Comparison of ENCODE assay signal across 14 cellular contexts in genomic region chr6:118725944-118726343, GRCh38.
DNase-seq lines count a peak whose midpoint lies in the region; ATAC-seq, FAIRE-seq and TF ChIP-seq lines count a peak whose summit lies in the region.
"Had no signal": no experiment of that assay in that cellular context is flagged by ENCODE, and none has a peak within 500 bp of the region (broad histone marks: within the 10 kb centered on the region; RNA-seq: fewer than 3 reads in every experiment).

No MANE protein-coding gene starts in this region.

- no peak for FAIRE-seq in GM12891 (lab: Jason Lieb, UNC)
- FAIRE-seq: GM18507, RCC 7860 had no signal

- no peaks in the 10 kb centered on the region for H3K36me3 Mint-ChIP-seq in T-helper 2 cell treated with Interferon-gamma antibody and Interleukin-4, amounts not matched to agents 5 μg/mL and 100 μg/mL, for 36 hours (ENCODE audit: low read depth)
- H3K36me3 Mint-ChIP-seq: type B pancreatic cell had no signal

- ATAC-seq in GM21360 (IDR thresholded peaks at IDR 0.05; ENCODE audit: unreplicated experiment) (no peak), SK-N-SH treated with all-trans-retinoic acid at 6 μM for 48 hours (no peak)

- no peak for TF ChIP-seq POLR2A in GM12891 (IDR thresholded peaks at IDR 0.05; ENCODE audit: low read depth, low read length)

- DNase-seq in A172 (ENCODE audit: low spot score) (peak; percentile 5), activated T-helper 1 cell treated with Interleukin-2 at 50 U/mL for 16 hours (ENCODE audit: low read depth) (peak; percentile 39), GM12891 (ENCODE audit: insufficient read length, low spot score) (no peak), MV-4-11 (lab: John Stamatoyannopoulos, UW) (no peak)
- peak; percentile 81 for DNase-seq in T-helper 2 cell treated with Interferon-gamma antibody and Interleukin-4, amounts not matched to agents 5 μg/mL and 100 μg/mL, for 36 hours (ENCODE audit: low spot score)
- peak; percentile 58 to 61 (median 59) for DNase-seq in stimulated activated CD4-positive, alpha-beta T cell treated with anti-CD3 and anti-CD28 coated beads, Interleukin-12 subunit alpha, Interleukin-12 subunit beta, amount 100 ng/mL, for 48 hours (ENCODE audit: low read depth in 2 of 3, low spot score in 1 of 3)
- DNase-seq: ACHN, IMR-90 had no signal

- peak overlapping the region; percentile 58 for H3K4me3 Mint-ChIP-seq in T-helper 2 cell treated with Interferon-gamma antibody and Interleukin-4, amounts not matched to agents 5 μg/mL and 100 μg/mL, for 36 hours
- H3K4me3 Mint-ChIP-seq: nephron, type B pancreatic cell had no signal

- H3K9me3 Mint-ChIP-seq in T-helper 2 cell treated with Interferon-gamma antibody and Interleukin-4, amounts not matched to agents 5 μg/mL and 100 μg/mL, for 36 hours = no peaks in the 10 kb centered on the region
- H3K9me3 Mint-ChIP-seq: nephron, type B pancreatic cell had no signal

- peaks cover 31% of the 10 kb centered on the region for H3K4me1 Mint-ChIP-seq in T-helper 2 cell treated with Interferon-gamma antibody and Interleukin-4, amounts not matched to agents 5 μg/mL and 100 μg/mL, for 36 hours (ENCODE audit: low read depth)

- peak overlapping the region; percentile 76 for H3K27ac Mint-ChIP-seq in T-helper 2 cell treated with Interferon-gamma antibody and Interleukin-4, amounts not matched to agents 5 μg/mL and 100 μg/mL, for 36 hours
- H3K27ac Mint-ChIP-seq: nephron, type B pancreatic cell had no signal

- no peaks in the 10 kb centered on the region for H3K27me3 Mint-ChIP-seq in T-helper 2 cell treated with Interferon-gamma antibody and Interleukin-4, amounts not matched to agents 5 μg/mL and 100 μg/mL, for 36 hours (ENCODE audit: low read depth)
- H3K27me3 Mint-ChIP-seq: type B pancreatic cell had no signal

TF ChIP-seq in GM12891, 5 proteins besides CTCF, POLR2A, EP300 and RAD21:
- TF ChIP-seq POLR2AphosphoS5 (IDR thresholded peaks at IDR 0.05; ENCODE audit: low read depth, low read length) (no peak), TAF1 (IDR thresholded peaks at IDR 0.05; ENCODE audit: low read depth, low read length) (no peak), PAX5 (IDR thresholded peaks at IDR 0.05; ENCODE audit: insufficient read depth, low read length, severe bottlenecking) (no peak), POU2F2 (IDR thresholded peaks at IDR 0.05; ENCODE audit: low read depth, low read length) (no peak), SPI1 (IDR thresholded peaks at IDR 0.05; ENCODE audit: low read depth, low read length) (no peak)
TF ChIP-seq in GM12891: peak in this region for 0.

TF ChIP-seq in SK-N-SH treated with all-trans-retinoic acid at 6 μM for 48 hours, 23 proteins besides CTCF, POLR2A, EP300 and RAD21:
- TF ChIP-seq, protein P1, sequence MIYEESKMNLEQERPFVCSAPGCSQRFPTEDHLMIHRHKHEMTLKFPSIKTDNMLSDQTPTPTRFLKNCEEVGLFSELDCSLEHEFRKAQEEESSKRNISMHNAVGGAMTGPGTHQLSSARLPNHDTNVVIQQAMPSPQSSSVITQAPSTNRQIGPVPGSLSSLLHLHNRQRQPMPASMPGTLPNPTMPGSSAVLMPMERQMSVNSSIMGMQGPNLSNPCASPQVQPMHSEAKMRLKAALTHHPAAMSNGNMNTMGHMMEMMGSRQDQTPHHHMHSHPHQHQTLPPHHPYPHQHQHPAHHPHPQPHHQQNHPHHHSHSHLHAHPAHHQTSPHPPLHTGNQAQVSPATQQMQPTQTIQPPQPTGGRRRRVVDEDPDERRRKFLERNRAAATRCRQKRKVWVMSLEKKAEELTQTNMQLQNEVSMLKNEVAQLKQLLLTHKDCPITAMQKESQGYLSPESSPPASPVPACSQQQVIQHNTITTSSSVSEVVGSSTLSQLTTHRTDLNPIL (CRISPR knock-in tag; IDR thresholded peaks at IDR 0.05; ENCODE audit: low read depth) = no peak
- TF ChIP-seq ZFP30 (CRISPR knock-in tag; IDR thresholded peaks at IDR 0.05) (no peak), ZC3H10 (CRISPR knock-in tag; IDR thresholded peaks at IDR 0.05) (no peak), CSRNP3 (CRISPR knock-in tag; IDR thresholded peaks at IDR 0.05) (no peak), OSR1 (CRISPR knock-in tag; IDR thresholded peaks at IDR 0.05) (no peak), ESRRG (CRISPR knock-in tag; IDR thresholded peaks at IDR 0.05) (no peak), PPARA (CRISPR knock-in tag; IDR thresholded peaks at IDR 0.05; ENCODE audit: borderline replicate concordance) (no peak), ZNF565 (CRISPR knock-in tag; conservative IDR thresholded peaks at IDR 0.05; ENCODE audit: low read depth) (no peak), GLIS3 (CRISPR knock-in tag; IDR thresholded peaks at IDR 0.05) (no peak), ZNF8 (CRISPR knock-in tag; IDR thresholded peaks at IDR 0.05) (no peak), TCF4 (CRISPR knock-in tag; IDR thresholded peaks at IDR 0.05; ENCODE audit: borderline replicate concordance) (no peak), PATZ1 (CRISPR knock-in tag; IDR thresholded peaks at IDR 0.05; ENCODE audit: borderline replicate concordance) (no peak), RARB (CRISPR knock-in tag; IDR thresholded peaks at IDR 0.05) (no peak), TOX (CRISPR knock-in tag; IDR thresholded peaks at IDR 0.05; ENCODE audit: borderline replicate concordance) (no peak), CSDC2 (CRISPR knock-in tag; IDR thresholded peaks at IDR 0.05) (no peak), ZFP3 (CRISPR knock-in tag; IDR thresholded peaks at IDR 0.05) (no peak)
- TF ChIP-seq, protein P2, sequence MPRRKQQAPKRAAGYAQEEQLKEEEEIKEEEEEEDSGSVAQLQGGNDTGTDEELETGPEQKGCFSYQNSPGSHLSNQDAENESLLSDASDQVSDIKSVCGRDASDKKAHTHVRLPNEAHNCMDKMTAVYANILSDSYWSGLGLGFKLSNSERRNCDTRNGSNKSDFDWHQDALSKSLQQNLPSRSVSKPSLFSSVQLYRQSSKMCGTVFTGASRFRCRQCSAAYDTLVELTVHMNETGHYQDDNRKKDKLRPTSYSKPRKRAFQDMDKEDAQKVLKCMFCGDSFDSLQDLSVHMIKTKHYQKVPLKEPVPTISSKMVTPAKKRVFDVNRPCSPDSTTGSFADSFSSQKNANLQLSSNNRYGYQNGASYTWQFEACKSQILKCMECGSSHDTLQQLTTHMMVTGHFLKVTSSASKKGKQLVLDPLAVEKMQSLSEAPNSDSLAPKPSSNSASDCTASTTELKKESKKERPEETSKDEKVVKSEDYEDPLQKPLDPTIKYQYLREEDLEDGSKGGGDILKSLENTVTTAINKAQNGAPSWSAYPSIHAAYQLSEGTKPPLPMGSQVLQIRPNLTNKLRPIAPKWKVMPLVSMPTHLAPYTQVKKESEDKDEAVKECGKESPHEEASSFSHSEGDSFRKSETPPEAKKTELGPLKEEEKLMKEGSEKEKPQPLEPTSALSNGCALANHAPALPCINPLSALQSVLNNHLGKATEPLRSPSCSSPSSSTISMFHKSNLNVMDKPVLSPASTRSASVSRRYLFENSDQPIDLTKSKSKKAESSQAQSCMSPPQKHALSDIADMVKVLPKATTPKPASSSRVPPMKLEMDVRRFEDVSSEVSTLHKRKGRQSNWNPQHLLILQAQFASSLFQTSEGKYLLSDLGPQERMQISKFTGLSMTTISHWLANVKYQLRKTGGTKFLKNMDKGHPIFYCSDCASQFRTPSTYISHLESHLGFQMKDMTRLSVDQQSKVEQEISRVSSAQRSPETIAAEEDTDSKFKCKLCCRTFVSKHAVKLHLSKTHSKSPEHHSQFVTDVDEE (CRISPR knock-in tag; IDR thresholded peaks at IDR 0.05) = no peak
- TF ChIP-seq, protein P3, sequence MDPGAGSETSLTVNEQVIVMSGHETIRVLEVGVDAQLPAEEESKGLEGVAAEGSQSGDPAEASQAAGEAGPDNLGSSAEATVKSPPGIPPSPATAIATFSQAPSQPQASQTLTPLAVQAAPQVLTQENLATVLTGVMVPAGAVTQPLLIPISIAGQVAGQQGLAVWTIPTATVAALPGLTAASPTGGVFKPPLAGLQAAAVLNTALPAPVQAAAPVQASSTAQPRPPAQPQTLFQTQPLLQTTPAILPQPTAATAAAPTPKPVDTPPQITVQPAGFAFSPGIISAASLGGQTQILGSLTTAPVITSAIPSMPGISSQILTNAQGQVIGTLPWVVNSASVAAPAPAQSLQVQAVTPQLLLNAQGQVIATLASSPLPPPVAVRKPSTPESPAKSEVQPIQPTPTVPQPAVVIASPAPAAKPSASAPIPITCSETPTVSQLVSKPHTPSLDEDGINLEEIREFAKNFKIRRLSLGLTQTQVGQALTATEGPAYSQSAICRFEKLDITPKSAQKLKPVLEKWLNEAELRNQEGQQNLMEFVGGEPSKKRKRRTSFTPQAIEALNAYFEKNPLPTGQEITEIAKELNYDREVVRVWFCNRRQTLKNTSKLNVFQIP (CRISPR knock-in tag; IDR thresholded peaks at IDR 0.05; ENCODE audit: borderline replicate concordance, low read depth) = no peak
TF ChIP-seq in SK-N-SH treated with all-trans-retinoic acid at 6 μM for 48 hours: peak in this region for 0.

Comparison
In these comparisons a context has a peak if more than half of its experiments do, and no peak if none do; other contexts are left out.
1. DNase-seq: peak in A172 (single experiment), T-helper 2 cell treated with Interferon-gamma antibody and Interleukin-4, amounts not matched to agents 5 μg/mL and 100 μg/mL, for 36 hours (single experiment), activated T-helper 1 cell treated with Interleukin-2 at 50 U/mL for 16 hours (single experiment) and stimulated activated CD4-positive, alpha-beta T cell treated with anti-CD3 and anti-CD28 coated beads, Interleukin-12 subunit alpha, Interleukin-12 subunit beta, amount 100 ng/mL, for 48 hours (3 of 3); none in GM12891 (single experiment) and MV-4-11 (single experiment).